In genomic region chr10:100146398-100146797, GRCh38 we compare ENCODE assay signal across 19 cellular contexts. TPM values are rescaled to one million over a fixed set of nuclear protein-coding genes. Genes with fewer than 3 reads are reported as not detected.
DNase-seq lines count a peak whose midpoint lies in the region; ATAC-seq, FAIRE-seq and TF ChIP-seq lines count a peak whose summit lies in the region.
"Had no signal": no experiment of that assay in that cellular context is flagged by ENCODE, and none has a peak within 500 bp of the region (broad histone marks: within the 10 kb centered on the region; RNA-seq: fewer than 3 reads in every experiment).

No MANE protein-coding gene starts in this region.

- H3K79me2 ChIP-seq in HepG2 (ENCODE audit: insufficient read depth, low read length) (no peaks in the 10 kb centered on the region), parathyroid adenoma (no peaks in the 10 kb centered on the region)

- H4K20me1 ChIP-seq in HepG2 (ENCODE audit: insufficient read depth, low read length): no peaks in the 10 kb centered on the region

- POLR2A ChIA-PET in HepG2 (lab: Yijun Ruan, JAX): no interaction called here

- in situ Hi-C loops in HepG2 (cut with HindIII; ENCODE audit: extremely low pct_ligation_motif_present, low pct_unique_long_range_greater_than_20kb): no loop called here
- in situ Hi-C loops in ACHN (cut with HindIII; ENCODE audit: low pct_ligation_motif_present, low pct_unique_long_range_greater_than_20kb, low sequenced_read_pairs): no loop called here

- H3K36me3 ChIP-seq in HepG2 (replicated peaks in 1 of 2; ENCODE audit: control insufficient read depth in 1 of 2, insufficient read depth in 2 of 2, low read length in 2 of 2): peaks cover 6 to 14% of the 10 kb centered on the region in 2 experiments; a peak in 3 of 5 replicates
- H3K36me3 ChIP-seq in right lobe of liver: peaks cover 0 to 14% (median 7%) of the 10 kb centered on the region in 4 donors
- no peaks in the 10 kb centered on the region for H3K36me3 ChIP-seq in parathyroid adenoma (ENCODE audit: control insufficient read depth, insufficient read depth, low read length)

- intact Hi-C loops in HepG2 (cut with micrococcal nuclease; ENCODE audit: unreplicated experiment) (no loop called here), right lobe of liver (cut with DNase I) (no loop called here)

- H3K9me3 ChIP-seq in HepG2 (ENCODE audit: low read length) (no peaks in the 10 kb centered on the region), right lobe of liver (no peaks in the 10 kb centered on the region), parathyroid adenoma (ENCODE audit: control insufficient read depth, low read length) (no peaks in the 10 kb centered on the region)
- H3K9me3 ChIP-seq: A549 had no signal

- no peak overlapping the region for H3K4me3 ChIP-seq in HepG2 (replicated peaks in 1 of 3; ENCODE audit: insufficient read depth in 1 of 3, low read depth in 2 of 3, low read length in 3 of 3)
- no peak overlapping the region for H3K4me3 ChIP-seq in right lobe of liver
- no peak overlapping the region for H3K4me3 ChIP-seq in epithelial cell of esophagus (ENCODE audit: low read length)
- H3K4me3 ChIP-seq in parathyroid adenoma (ENCODE audit: low read depth, low read length): no peak overlapping the region
- H3K4me3 ChIP-seq: A549, GM23338 had no signal

- no peak for FAIRE-seq in HepG2 (lab: Jason Lieb, UNC)
- FAIRE-seq: A549, GM12891, GM18507 had no signal

- BruUV-seq in HepG2 (replicated peaks; lab: Mats Ljungman, UMichigan): no TSS peak

- H3K4me2 ChIP-seq in HepG2 (ENCODE audit: low read depth, low read length): no peak overlapping the region
- H3K4me2 ChIP-seq in parathyroid adenoma (ENCODE audit: low read length): peak overlapping the region; percentile 47
- H3K4me2 ChIP-seq: A549, GM23338 had no signal

- ATAC-seq in HepG2 (0 out of 3 replicates have a peak, but pooled peaks have one; percentile 19), right lobe of liver (no peak)
- ATAC-seq: GM23338 had no signal

- no peak for TF ChIP-seq CTCF in HepG2 (CRISPR knock-in tag; IDR thresholded peaks at IDR 0.05)
- no peak for TF ChIP-seq CTCF in right lobe of liver (IDR thresholded peaks at IDR 0.05)
- TF ChIP-seq CTCF in epithelial cell of esophagus (IDR thresholded peaks at IDR 0.05; ENCODE audit: insufficient read depth, low read depth, low read length, missing control alignments): no peak
- no peak for TF ChIP-seq CTCF in parathyroid adenoma (IDR thresholded peaks at IDR 0.05)

- TF ChIP-seq EP300 in HepG2 (IDR thresholded peaks at IDR 0.05; ENCODE audit: low read depth in 2 of 2, low read length in 2 of 2) (no peak), HepG2 (CRISPR knock-in tag; IDR thresholded peaks at IDR 0.05; ENCODE audit: borderline replicate concordance) (no peak)

- H2AFZ ChIP-seq in HepG2 (ENCODE audit: low read length): no peak overlapping the region
- peak overlapping the region; percentile 64 for H2AFZ ChIP-seq in parathyroid adenoma
- H2AFZ ChIP-seq: GM23338 had no signal

- H3K4me1 ChIP-seq in HepG2 (ENCODE audit: insufficient read depth, low read length): peaks cover 20% of the 10 kb centered on the region
- H3K4me1 ChIP-seq in right lobe of liver: peaks cover 0 to 2% (median under 1%) of the 10 kb centered on the region in 4 donors
- H3K4me1 ChIP-seq in parathyroid adenoma: peaks cover 47% of the 10 kb centered on the region

- TF ChIP-seq POLR2A in HepG2 (IDR thresholded peaks at IDR 0.05; ENCODE audit: insufficient read depth in 1 of 2, low read depth in 2 of 2, low read length in 2 of 2) (no peak), right lobe of liver (IDR thresholded peaks at IDR 0.05) (no peak)

- whole genome bisulfite sequencing in HepG2 (ENCODE audit: low lambda C conversion rate): 40% methylated on average over 4 of the region's 4 CpGs
- 81% methylated on average over 2 of the region's 4 CpGs for WGBS in right lobe of liver (ENCODE audit: insufficient coverage, low coverage, low lambda C conversion rate, missing lambda C conversion rate)

- TF ChIP-seq RAD21 in HepG2 (CRISPR knock-in tag; IDR thresholded peaks at IDR 0.05): no peak

- H3K27me3 ChIP-seq in HepG2 (ENCODE audit: control insufficient read depth in 1 of 2, insufficient read depth in 2 of 2, low read length in 2 of 2) (no peaks in the 10 kb centered on the region), right lobe of liver (no peaks in the 10 kb centered on the region), parathyroid adenoma (ENCODE audit: control insufficient read depth, insufficient read depth, low read length) (no peaks in the 10 kb centered on the region)

- no peak for DNase-seq in HepG2 (ENCODE audit: low spot score)
- DNase-seq in right lobe of liver: no peak
- DNase-seq in epithelial cell of esophagus (ENCODE audit: low read depth): peak; percentile 58
- no peak for DNase-seq in D341Med (ENCODE audit: low spot score)
- DNase-seq in ACHN: no peak
- DNase-seq: 8988T; C1 segment of cervical spinal cord; Calu3; CD4-positive, alpha-beta memory T cell; COR-L47; DMS53; DMS79 treated with DMSO at 0.1 percent for 48 hours; GF-D8; H9 had no signal

- CTCF ChIA-PET in HepG2 (lab: Yijun Ruan, JAX; ENCODE audit: low intra/inter-chr PET ratio, low total read pairs): no interaction called here

- no peak overlapping the region for H3K27ac ChIP-seq in HepG2 (ENCODE audit: extremely low read length, insufficient read depth, low read length)
- no peak overlapping the region for H3K27ac ChIP-seq in right lobe of liver
- H3K27ac ChIP-seq in parathyroid adenoma: peak overlapping the region; percentile 96
- H3K27ac ChIP-seq: A549 had no signal

- H3K9ac ChIP-seq in HepG2 (ENCODE audit: insufficient read depth, low read depth, low read length) (no peak overlapping the region), parathyroid adenoma (no peak overlapping the region)

TF ChIP-seq in HepG2, 621 proteins besides CTCF, POLR2A, EP300 and RAD21 (continues in another document):
- TF ChIP-seq MBD4 (IDR thresholded peaks at IDR 0.05; ENCODE audit: borderline replicate concordance, low read length) (no peak), CREB1 (IDR thresholded peaks at IDR 0.05) (no peak), CREB1 (CRISPR knock-in tag; IDR thresholded peaks at IDR 0.05) (no peak), NCOA2 (CRISPR knock-in tag; IDR thresholded peaks at IDR 0.05) (no peak), ZNF44 (CRISPR knock-in tag; IDR thresholded peaks at IDR 0.05) (no peak), ZNF891 (CRISPR knock-in tag; IDR thresholded peaks at IDR 0.05) (no peak), E2F2 (CRISPR knock-in tag; IDR thresholded peaks at IDR 0.05; ENCODE audit: borderline replicate concordance) (no peak), SMAD1 (CRISPR knock-in tag; IDR thresholded peaks at IDR 0.05; ENCODE audit: borderline replicate concordance, low read depth) (no peak), ZNF768 (CRISPR knock-in tag; IDR thresholded peaks at IDR 0.05) (no peak), ETV5 (CRISPR knock-in tag; IDR thresholded peaks at IDR 0.05; ENCODE audit: borderline replicate concordance) (no peak), NR2F6 (IDR thresholded peaks at IDR 0.05) (no peak), NR2F6 (CRISPR knock-in tag; IDR thresholded peaks at IDR 0.05) (no peak), PCBP2 (optimal IDR thresholded peaks at IDR 0.05; ENCODE audit: low read depth, low read length, poor library complexity, severe bottlenecking) (no peak)

RNA-seq across cellular contexts. Expression of gene ERLIN1, which starts 39.4 kb away (rescaled TPM):
- total RNA-seq in HepG2 (2016; rRNA removed; fragmentation: Illumina TruSeq; extraction: Trizol): 46.9 and 69.3 TPM in 2 replicates
- 5.5 and 7.0 TPM in 2 replicates for total RNA-seq in HepG2 (2016; cell fraction: cytosol; rRNA removed; fragmentation: Illumina TruSeq; extraction: Trizol; ENCODE audit: low read depth)
- total RNA-seq in HepG2 (2016; cell fraction: insoluble cytoplasmic fraction; rRNA removed; fragmentation: Illumina TruSeq; extraction: Trizol): 46.1 and 69.2 TPM in 2 replicates
- total RNA-seq in HepG2 (2016; cell fraction: membrane; rRNA removed; fragmentation: Illumina TruSeq; extraction: Trizol): 19.6 and 23.2 TPM in 2 replicates
- total RNA-seq in HepG2 (2016; cell fraction: nucleus; rRNA removed; fragmentation: Illumina TruSeq; extraction: Trizol): 69.4 and 73.7 TPM in 2 replicates
- 56.8 and 61.3 TPM in 2 replicates for polyA plus RNA-seq in HepG2 (2011; rRNA removed)
- polyA plus RNA-seq in HepG2 (2011; cell fraction: cytosol; rRNA removed): 37.8 and 56.8 TPM in 2 replicates
- 18.0 and 23.0 TPM in 2 replicates for polyA plus RNA-seq in HepG2 (2011; cell fraction: nucleus; rRNA removed)
- polyA plus RNA-seq in HepG2 (2012): 99.8 and 100 TPM in 2 replicates
- 5.5 and 6.1 TPM in 2 replicates for polyA plus RNA-seq in HepG2 (2016; cell fraction: cytosol; fragmentation: Illumina TruSeq; extraction: Trizol; ENCODE audit: low read depth)
- polyA plus RNA-seq in HepG2 (2016; cell fraction: insoluble cytoplasmic fraction; fragmentation: Illumina TruSeq; extraction: Trizol; ENCODE audit: low read depth): 41.5 and 42.1 TPM in 2 replicates
- polyA plus RNA-seq in HepG2 (2016; cell fraction: membrane; fragmentation: Illumina TruSeq; extraction: Trizol; ENCODE audit: low read depth): 12.8 and 13.4 TPM in 2 replicates
- 61.4 and 69.1 TPM in 2 replicates for polyA plus RNA-seq in HepG2 (2016; cell fraction: nucleus; fragmentation: Illumina TruSeq; extraction: Trizol; ENCODE audit: insufficient read depth, low read depth)
- 18.3 and 32.9 TPM in 2 replicates for polyA minus RNA-seq in HepG2 (2011; rRNA and poly(A)+ RNA removed; ENCODE audit: low replicate concordance)
- polyA minus RNA-seq in HepG2 (2011; cell fraction: cytosol; rRNA and poly(A)+ RNA removed): 32.7 and 42.3 TPM in 2 replicates
- 15.5 and 28.8 TPM in 2 replicates for polyA minus RNA-seq in HepG2 (2011; cell fraction: nucleus; rRNA and poly(A)+ RNA removed)
- 10 to 100 TPM; 37.1 to 82.0 (median 54.1) TPM for total RNA-seq in right lobe of liver
